In genomic region chr17:73638556-73638955, GRCh38 we compare ENCODE assay signal across 1 cellular context.
TF ChIP-seq lines count a peak whose summit lies in the region.

No MANE protein-coding gene starts in this region.

TF ChIP-seq in H1, 55 proteins besides CTCF, POLR2A, EP300 and RAD21 (continued from another document):
- TF ChIP-seq RFX5 (IDR thresholded peaks at IDR 0.05; ENCODE audit: borderline replicate concordance, low read depth, low read length): no peak
- no peak for TF ChIP-seq SRF (IDR thresholded peaks at IDR 0.05; ENCODE audit: low read depth, low read length)
- TF ChIP-seq HDAC2 (IDR thresholded peaks at IDR 0.05; ENCODE audit: borderline replicate concordance in 1 of 2, low read depth in 2 of 2, low read length in 2 of 2): no peak
- no peak for TF ChIP-seq CHD1 (IDR thresholded peaks at IDR 0.05; ENCODE audit: low read depth, low read length)
- no peak for TF ChIP-seq EZH2 (IDR thresholded peaks at IDR 0.05; ENCODE audit: low read depth, low read length, severe bottlenecking)
- TF ChIP-seq SP2 (IDR thresholded peaks at IDR 0.05; ENCODE audit: low read length): no peak
- no peak for TF ChIP-seq EGR1 (IDR thresholded peaks at IDR 0.05; ENCODE audit: borderline replicate concordance, low read depth, low read length)
- no peak for TF ChIP-seq FOSL1 (IDR thresholded peaks at IDR 0.05; ENCODE audit: insufficient read depth, low read depth, low read length)
